In the genomic region with DNA sequence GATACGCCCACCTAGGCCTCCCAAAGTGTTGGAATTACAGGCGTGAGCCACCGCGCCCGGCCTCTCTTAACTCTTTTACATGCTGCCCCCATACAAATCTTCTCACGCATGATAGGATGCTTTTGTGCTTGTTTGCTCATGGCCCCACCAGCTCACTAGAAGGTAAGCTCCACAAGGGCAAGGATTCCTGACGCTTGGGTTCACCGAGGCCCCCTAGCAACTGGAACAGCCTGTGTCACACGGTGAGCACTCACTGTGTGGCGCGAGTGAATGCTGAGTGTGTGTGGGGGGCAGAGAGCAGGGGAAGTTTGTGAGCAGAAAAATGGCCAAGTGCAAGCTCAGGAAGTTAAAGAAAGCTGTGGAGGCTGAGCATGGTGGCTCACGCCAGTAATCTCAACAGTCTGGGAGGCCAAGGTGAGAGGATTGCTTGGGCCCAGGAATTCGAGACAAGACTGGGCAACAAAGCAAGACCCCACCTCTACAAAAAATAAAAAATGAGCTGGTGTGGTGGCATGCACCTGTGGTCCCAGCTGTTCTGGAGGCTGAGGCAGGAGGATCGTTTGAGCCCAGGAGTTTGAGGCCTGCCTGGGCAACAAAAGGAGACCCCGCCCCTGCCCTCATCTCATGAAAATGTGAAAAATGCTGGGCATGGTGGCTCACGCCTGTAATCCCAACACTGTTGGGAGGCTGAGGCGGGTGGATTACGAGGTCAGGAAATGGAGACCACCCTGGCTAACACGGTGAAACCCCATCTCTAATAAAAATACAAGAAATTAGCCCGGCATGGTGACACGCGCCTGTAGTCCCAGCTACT, we compare ENCODE assay signal across 26 cellular contexts. TPM values are rescaled to one million over a fixed set of nuclear protein-coding genes. Genes with fewer than 3 reads are reported as not detected.
DNase-seq lines count a peak whose midpoint lies in the region; ATAC-seq and TF ChIP-seq lines count a peak whose summit lies in the region.
"Had no signal": no experiment of that assay in that cellular context is flagged by ENCODE, and none has a peak within 500 bp of the region (broad histone marks: within the 10 kb centered on the region; RNA-seq: fewer than 3 reads in every experiment).

No MANE protein-coding gene starts in this region.

- no peak overlapping the region for H3K4me3 ChIP-seq in left ventricle myocardium inferior
- H3K4me3 ChIP-seq: A549, lung, MG63, smooth muscle cell had no signal

- H3K9me3 ChIP-seq in left ventricle myocardium inferior (replicated peaks) = no peaks in the 10 kb centered on the region
- H3K9me3 ChIP-seq: A549, MG63 had no signal

- peaks cover 16% of the 10 kb centered on the region for H3K4me1 Mint-ChIP-seq in central memory CD8-positive, alpha-beta T cell

- no peaks in the 10 kb centered on the region for H3K27me3 Mint-ChIP-seq in central memory CD8-positive, alpha-beta T cell
- H3K27me3 Mint-ChIP-seq: activated naive CD4-positive, alpha-beta T cell treated with anti-CD3 and anti-CD28 coated beads, Interleukin-2, amount 50 U/mL, for 24 hours had no signal

- H3K9me3 Mint-ChIP-seq in central memory CD8-positive, alpha-beta T cell = no peaks in the 10 kb centered on the region
- H3K9me3 Mint-ChIP-seq: activated naive CD4-positive, alpha-beta T cell treated with anti-CD3 and anti-CD28 coated beads, Interleukin-2, amount 50 U/mL, for 24 hours had no signal

- H3K36me3 Mint-ChIP-seq in central memory CD8-positive, alpha-beta T cell (ENCODE audit: insufficient read depth) = peaks cover 11% of the 10 kb centered on the region

- H3K27ac Mint-ChIP-seq in central memory CD8-positive, alpha-beta T cell (ENCODE audit: low read depth) = peak overlapping the region; percentile 97

- ATAC-seq in central memory CD8-positive, alpha-beta T cell (replicated peaks; ENCODE audit: extremely low read depth, poor library complexity, severe bottlenecking) = no peak
- ATAC-seq: A549 had no signal

- H3K4me1 ChIP-seq in left ventricle myocardium inferior = peaks cover 54% of the 10 kb centered on the region

- intact Hi-C loops in left ventricle myocardium inferior (cut with micrococcal nuclease) (no loop called here), cardiac septum (cut with DNase I) (no loop called here), posterior vena cava (cut with DNase I) (no loop called here)

- H3K27me3 ChIP-seq in left ventricle myocardium inferior (ENCODE audit: low read depth) = no peaks in the 10 kb centered on the region
- H3K27me3 ChIP-seq: MG63 had no signal

- DNase-seq in left ventricle myocardium inferior (no peak), cardiac septum (ENCODE audit: low spot score) (no peak), posterior vena cava (ENCODE audit: low spot score) (peak; percentile 66), DMS79 treated with DMSO at 0.1 percent for 48 hours (lab: John Stamatoyannopoulos, UW) (no peak)
- DNase-seq in central memory CD8-positive, alpha-beta T cell (ENCODE audit: low spot score in 2 of 2) = no peak
- DNase-seq in stimulated activated naive CD4-positive, alpha-beta T cell (lab: John Stamatoyannopoulos, UW) = no peak
- DNase-seq: cerebellar nuclear complex; DMS53; GF-D8; GOT3; KBM-7; kidney glomerular epithelial cell; MG63; NCI-H1417; NCI-H2081 treated with DMSO at 0.1 percent for 48 hours; NCI-H446 treated with DMSO at 0.1 percent for 48 hours; nucleus accumbens; OCI-M1; stimulated activated CD4-positive, alpha-beta T cell treated with anti-CD3 and anti-CD28 coated beads, Interleukin-2, amount 100 ng/mL, for 24 hours; T-helper 9 cell had no signal

- peak overlapping the region; percentile 87 for H3K4me3 Mint-ChIP-seq in central memory CD8-positive, alpha-beta T cell
- H3K4me3 Mint-ChIP-seq: activated naive CD4-positive, alpha-beta T cell treated with anti-CD3 and anti-CD28 coated beads, Interleukin-2, amount 50 U/mL, for 24 hours had no signal

- TF ChIP-seq CTCF in left ventricle myocardium inferior (IDR thresholded peaks at IDR 0.05; ENCODE audit: borderline replicate concordance) = no peak

- peak overlapping the region; percentile 70 for H3K27ac ChIP-seq in left ventricle myocardium inferior (replicated peaks)

- peaks cover 40% of the 10 kb centered on the region for H3K36me3 ChIP-seq in left ventricle myocardium inferior

RNA-seq across cellular contexts. Expression of a gene that starts 2.3 kb away (rescaled TPM):
- total RNA-seq in left ventricle myocardium inferior (56.3 TPM), cardiac septum (45.9 TPM), posterior vena cava (10 to 100 TPM; 49.6 to 57.3 TPM)

RNA-seq across cellular contexts. Expression of a gene that starts 3.5 kb away (rescaled TPM):
- total RNA-seq in left ventricle myocardium inferior = 28.4 TPM
- 37.7 TPM for total RNA-seq in cardiac septum
- total RNA-seq in posterior vena cava = 10 to 100 TPM; 23.2 to 27.5 TPM

RNA-seq across cellular contexts. Expression of a gene that starts 8.9 kb away (rescaled TPM):
- total RNA-seq in left ventricle myocardium inferior (not detected), cardiac septum (not detected), posterior vena cava (not detected)
- total RNA-seq: lung, smooth muscle cell, urinary bladder had no signal

RNA-seq across cellular contexts. Expression of a gene that starts 18.0 kb away (rescaled TPM):
- total RNA-seq in left ventricle myocardium inferior = not detected
- total RNA-seq in cardiac septum = not detected
- 1 to 10 TPM in 1 of 2 donors, not detected in 1; 1.4 TPM for total RNA-seq in posterior vena cava
- total RNA-seq: astrocyte, smooth muscle cell, urinary bladder had no signal

RNA-seq across cellular contexts. Expression of a gene that starts 23.2 kb away (rescaled TPM):
- total RNA-seq in left ventricle myocardium inferior = 213 TPM
- 116 TPM for total RNA-seq in cardiac septum
- total RNA-seq in posterior vena cava = 10 to 100 TPM; 33.5 to 41.2 TPM
